In the genomic region with DNA sequence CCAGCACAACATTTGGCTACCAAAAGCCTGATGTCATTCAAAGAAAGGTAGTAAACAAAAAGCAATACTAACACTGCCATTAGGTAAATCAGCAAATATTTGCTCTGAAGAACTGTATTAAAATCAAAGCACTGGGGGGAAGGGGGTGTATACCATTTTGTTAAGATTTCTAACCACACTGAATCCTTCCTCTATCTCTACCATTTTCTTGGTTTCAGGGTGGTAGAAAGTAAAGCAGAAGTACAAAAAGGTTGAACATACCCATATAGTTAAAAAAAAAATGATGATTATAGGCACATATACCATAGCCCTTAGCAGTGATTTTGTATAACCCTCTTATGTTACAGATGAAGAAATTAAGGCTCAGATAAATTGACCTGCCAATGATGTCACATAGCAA, we compare ENCODE assay signal across 27 cellular contexts.
"Had no signal": no experiment of that assay in that cellular context is flagged by ENCODE, and none has a peak within 500 bp of the region (broad histone marks: within the 10 kb centered on the region; RNA-seq: fewer than 3 reads in every experiment).

No MANE protein-coding gene starts in this region.

- DNase-seq: activated CD4-positive, alpha-beta T cell treated with anti-CD3 and anti-CD28 coated beads for 1 hour; activated CD4-positive, alpha-beta T cell treated with anti-CD3 and anti-CD28 coated beads, Interleukin-2, amount 50 U/mL, for 1 hour; activated CD8-positive, alpha-beta T cell treated with anti-CD3 and anti-CD28 coated beads, Interleukin-2, amount 10 ng/mL, durations not matched to agents 7 days and 5 days; activated gamma-delta T cell treated with Interleukin-2 at 50 U/mL for 16 hours; activated T-cell treated with anti-CD3 and anti-CD28 coated beads, Interleukin-2, amount 50 U/mL, for 1 hour; adrenal gland; central memory CD4-positive, alpha-beta T cell; effector memory CD4-positive, alpha-beta T cell; gastrocnemius medialis; hippocampal formation; kidney glomerular epithelial cell; left lung; naive thymus-derived CD8-positive, alpha-beta T cell; right cardiac atrium; stimulated activated CD4-positive, alpha-beta T cell treated with anti-CD3 and anti-CD28 coated beads, Interleukin-1b, Interleukin-23, amount 100 ng/mL, for 48 hours; stomach; transverse colon; uterus; WERI-Rb-1 had no signal

- H3K27me3 Mint-ChIP-seq: activated naive CD8-positive, alpha-beta T cell; naive thymus-derived CD8-positive, alpha-beta T cell had no signal

- H3K9ac ChIP-seq: parathyroid adenoma had no signal

- H3K9me3 Mint-ChIP-seq: naive thymus-derived CD8-positive, alpha-beta T cell had no signal

- FAIRE-seq: astrocyte, colon, TTC549 had no signal

- ATAC-seq: activated CD8-positive, alpha-beta T cell treated with anti-CD3 and anti-CD28 coated beads, Interleukin-2, amount 10 ng/mL, durations not matched to agents 7 days and 5 days; gastrocnemius medialis; naive thymus-derived CD8-positive, alpha-beta T cell; right cardiac atrium had no signal

- H3K27me3 ChIP-seq: adrenal gland, gastrocnemius medialis, left lung, neutrophil, stomach, transverse colon, uterus had no signal

- H3K27ac Mint-ChIP-seq: activated CD8-positive, alpha-beta T cell treated with anti-CD3 and anti-CD28 coated beads, Interleukin-2, amount 10 ng/mL, durations not matched to agents 7 days and 5 days; activated naive CD8-positive, alpha-beta T cell; naive thymus-derived CD8-positive, alpha-beta T cell had no signal

- H3K9me3 ChIP-seq: adrenal gland, gastrocnemius medialis, left lung, neutrophil, stomach, transverse colon, uterus had no signal

- H3K4me3 Mint-ChIP-seq: activated CD8-positive, alpha-beta T cell treated with anti-CD3 and anti-CD28 coated beads, Interleukin-2, amount 10 ng/mL, durations not matched to agents 7 days and 5 days; activated naive CD8-positive, alpha-beta T cell; naive thymus-derived CD8-positive, alpha-beta T cell had no signal

- H3K79me2 ChIP-seq: parathyroid adenoma had no signal

- H3K36me3 ChIP-seq: adrenal gland, gastrocnemius medialis, left lung, neutrophil, stomach, transverse colon, uterus, WERI-Rb-1 had no signal

- H3K4me3 ChIP-seq: adrenal gland, gastrocnemius medialis, left lung, lung, skin epidermis, stomach, transverse colon, uterus had no signal

- H3K27ac ChIP-seq: adrenal gland, gastrocnemius medialis, neutrophil, parathyroid adenoma, stomach, transverse colon, uterus, WERI-Rb-1 had no signal

- H2AFZ ChIP-seq: parathyroid adenoma had no signal

- H3K4me1 ChIP-seq: adrenal gland, parathyroid adenoma, uterus had no signal
